In genomic region chr7:97329871-97330270, GRCh38 we compare ENCODE assay signal across 5 cellular contexts.
A peak's percentile ranks its signal among the peaks of the same experiment; 100 is the strongest.
DNase-seq lines count a peak whose midpoint lies in the region; ATAC-seq, FAIRE-seq and TF ChIP-seq lines count a peak whose summit lies in the region.
"Not testable (repeated sequence)": the region's sequence is repeated elsewhere in the genome, so short reads cannot be mapped to it uniquely, and the experiment has no call there.

No MANE protein-coding gene starts in this region.

- H2BK5ac ChIP-seq in H1 (ENCODE audit: low read depth, low read length), result not testable (repeated sequence)

- intact Hi-C loops in mucosa of descending colon (cut with DNase I, micrococcal nuclease); posterior vena cava (cut with DNase I): not testable (repeated sequence)

- not testable (repeated sequence) for H2AK5ac ChIP-seq in H1 (ENCODE audit: low read depth, low read length)

- not testable (repeated sequence) for H3K79me1 ChIP-seq in H1 (ENCODE audit: low read depth, low read length)

- not testable (repeated sequence) for H2BK20ac ChIP-seq in H1 (ENCODE audit: low read length)

- not testable (repeated sequence) for H3K27ac ChIP-seq in RWPE2 (ENCODE audit: poor library complexity, severe bottlenecking); H1 (ENCODE audit: low read depth, low read length)

- H4K5ac ChIP-seq in H1 (ENCODE audit: insufficient read length, low read depth, low read length), result not testable (repeated sequence)

- not testable (repeated sequence) for H4K8ac ChIP-seq in H1 (ENCODE audit: extremely low read depth, insufficient read depth, low read length)

- H3K9me3 ChIP-seq in RWPE2 (ENCODE audit: severe bottlenecking); H1 (ENCODE audit: insufficient read depth in 2 of 2, low read depth in 1 of 2, low read length in 1 of 2); mucosa of descending colon: not testable (repeated sequence)

- peak; percentile 14; the same call in 1 of the 3 replicates for ATAC-seq in RWPE2 (ENCODE audit: low read depth)
- peak; percentile 21 for ATAC-seq in mucosa of descending colon

- not testable (repeated sequence) for FAIRE-seq in H1 (lab: Jason Lieb, UNC)

- not testable (repeated sequence) for H3K4me2 ChIP-seq in H1 (ENCODE audit: insufficient read depth in 1 of 2, low read depth in 2 of 2, low read length in 2 of 2)

- H4K91ac ChIP-seq in H1 (replicated peaks; ENCODE audit: insufficient read length, low read length), result not testable (repeated sequence)

- peak overlapping the region; percentile 53; the same call in 1 of the 2 replicates for H2AFZ ChIP-seq in H1 (ENCODE audit: low read length)

- H3K9ac ChIP-seq in H1 (replicated peaks in 1 of 4; ENCODE audit: extremely low read depth in 1 of 4, low read depth in 3 of 4, low read length in 3 of 4), result not testable (repeated sequence)

- POLR2A ChIA-PET in H1 (lab: Charles Lee; ENCODE audit: partially characterized antibody), result not testable (repeated sequence)

- H3K56ac ChIP-seq in H1 (replicated peaks; ENCODE audit: insufficient read length, low read depth, low read length), result not testable (repeated sequence)

- not testable (repeated sequence) for TF ChIP-seq RAD21 in H1 (IDR thresholded peaks at IDR 0.05 in 1 of 2, conservative IDR thresholded peaks at IDR 0.05 in 1 of 2; ENCODE audit: low read depth in 2 of 2, low read length in 2 of 2)

- not testable (repeated sequence) for H3K36me3 ChIP-seq in RWPE2 (ENCODE audit: low read depth); H1 (ENCODE audit: control insufficient read depth in 2 of 4, insufficient read depth in 4 of 4, low read length in 3 of 4); mucosa of descending colon (ENCODE audit: low read depth)

- H2BK12ac ChIP-seq in H1 (ENCODE audit: low read depth, low read length), result not testable (repeated sequence)

- not testable (repeated sequence) for H3K27me3 ChIP-seq in RWPE2 (ENCODE audit: insufficient read depth, poor library complexity, severe bottlenecking); H1 (replicated peaks in 1 of 4; ENCODE audit: control insufficient read depth in 3 of 4, extremely low read depth in 1 of 4, insufficient read depth in 3 of 4, low read length in 3 of 4)

- H4K20me1 ChIP-seq in H1 (replicated peaks in 1 of 2; ENCODE audit: control insufficient read depth in 1 of 2, insufficient read depth in 2 of 2, low read length in 2 of 2), result not testable (repeated sequence)

- H3K4me1 ChIP-seq in RWPE2 (ENCODE audit: insufficient read depth, poor library complexity, severe bottlenecking); H1 (replicated peaks in 1 of 4; ENCODE audit: control insufficient read depth in 3 of 4, insufficient read depth in 4 of 4, low read length in 3 of 4); mucosa of descending colon (ENCODE audit: low read depth): not testable (repeated sequence)

- H3K23me2 ChIP-seq in H1 (ENCODE audit: low read depth, low read length), result not testable (repeated sequence)

- not testable (repeated sequence) for TF ChIP-seq POLR2A in H1 (IDR thresholded peaks at IDR 0.05; ENCODE audit: control extremely low read depth in 1 of 2, low read depth in 2 of 2, low read length in 2 of 2)

- not testable (repeated sequence) for H3K18ac ChIP-seq in H1 (ENCODE audit: extremely low read depth, low read length)

- CTCF ChIA-PET in H1 (lab: Charles Lee; ENCODE audit: partially characterized antibody), result interaction anchor here (1.8 kb wide), 1 partner anchor 489 kb away, joined by 4 read pairs; no protein-coding TSS in a partner anchor

- TF ChIP-seq EP300 in H1 (IDR thresholded peaks at IDR 0.05; ENCODE audit: borderline replicate concordance in 1 of 2, low read depth in 2 of 2, low read length in 2 of 2), result not testable (repeated sequence)

- DNase-seq in DMS153 (lab: John Stamatoyannopoulos, UW) (peak; percentile 2), posterior vena cava (ENCODE audit: low spot score) (peak; percentile 40)
- not testable (repeated sequence) for DNase-seq in RWPE2 (ENCODE audit: low spot score); H1 (ENCODE audit: low read depth in 1 of 2, low spot score in 2 of 2); mucosa of descending colon

- TF ChIP-seq CTCF in RWPE2 (IDR thresholded peaks at IDR 0.05; ENCODE audit: poor library complexity, severe bottlenecking); H1 (IDR thresholded peaks at IDR 0.05; ENCODE audit: control extremely low read depth in 1 of 3, insufficient read depth in 1 of 3, low read depth in 1 of 3, low read length in 3 of 3); mucosa of descending colon (IDR thresholded peaks at IDR 0.05): not testable (repeated sequence)

- H3K79me2 ChIP-seq in H1 (ENCODE audit: control insufficient read depth in 1 of 2, insufficient read depth in 2 of 2, low read length in 2 of 2), result not testable (repeated sequence)

- H2BK120ac ChIP-seq in H1 (replicated peaks; ENCODE audit: low read depth, low read length), result not testable (repeated sequence)

- not testable (repeated sequence) for H3K4ac ChIP-seq in H1 (replicated peaks; ENCODE audit: insufficient read length, low read depth, low read length)

- H3K14ac ChIP-seq in H1 (ENCODE audit: insufficient read length), result not testable (repeated sequence)

- not testable (repeated sequence) for H3K4me3 ChIP-seq in RWPE2 (ENCODE audit: severe bottlenecking); H1 (ENCODE audit: extremely low read depth in 1 of 4, insufficient read depth in 2 of 4, low read depth in 3 of 4, low read length in 4 of 4); mucosa of descending colon

- 91% methylated on average over 9 of the region's 9 CpGs; no CpG with 5 or more reads in 1 of the 2 experiments for WGBS in H1 (ENCODE audit: extremely low coverage in 1 of 2, insufficient coverage in 1 of 2, insufficient read length in 1 of 2, insufficient replicate concordance in 2 of 2, low coverage in 1 of 2, low lambda C conversion rate in 2 of 2, missing lambda C conversion rate in 1 of 2), 2 experiments

- not testable (repeated sequence) for H2BK15ac ChIP-seq in H1 (ENCODE audit: low read length)

- H3K23ac ChIP-seq in H1 (ENCODE audit: insufficient read length), result not testable (repeated sequence)
